ENCODE assay signal across 40 cellular contexts in genomic region chr10:133299738-133300137, GRCh38. TPM values are rescaled to one million over a fixed set of nuclear protein-coding genes. Genes with fewer than 3 reads are reported as not detected.
"Had no signal": no experiment of that assay in that cellular context is flagged by ENCODE, and none has a peak within 500 bp of the region (broad histone marks: within the 10 kb centered on the region; RNA-seq: fewer than 3 reads in every experiment).

No MANE protein-coding gene starts in this region.

- H3K27ac Mint-ChIP-seq: activated B cell treated with CpG ODN at 0.5 μM for 24 hours; activated CD4-positive, alpha-beta memory T cell treated with anti-CD3 and anti-CD28 coated beads for 36 hours; activated CD4-positive, alpha-beta T cell treated with anti-CD3 and anti-CD28 coated beads, Interleukin-2, amount 10 ng/mL, durations not matched to agents 24 days and 14 days; activated CD8-positive, alpha-beta T cell treated with anti-CD3 and anti-CD28 coated beads for 36 hours; activated naive CD4-positive, alpha-beta T cell treated with anti-CD3 and anti-CD28 coated beads for 36 hours; activated naive CD4-positive, alpha-beta T cell treated with anti-CD3 and anti-CD28 coated beads, Interleukin-2, amount 50 U/mL, for 72 hours; activated naive CD8-positive, alpha-beta T cell treated with anti-CD3 and anti-CD28 coated beads for 36 hours; activated T-cell treated with anti-CD3 and anti-CD28 coated beads, Interleukin-2, amount 50 U/mL, for 72 hours; activated T-helper 1 cell treated with anti-CD3 and anti-CD28 coated beads, Interleukin-12 subunit alpha, Interleukin-12 subunit beta, Interleukin-2, Interleukin-4 antibody, amounts not matched to agents 30 ng/mL and 10 ng/mL and 1 ng/mL, durations not matched to agents 14 hours and 24 hours and 36 hours; activated T-helper 17 cell treated with anti-CD3 and anti-CD28 coated beads, Interleukin-2, amount 50 U/mL, for 72 hours; T-helper 1 cell treated with Interleukin-12 subunit alpha and Interleukin-12 subunit beta and Interleukin-4 antibody, amounts not matched to agents 30 μg/mL and 1 μg/mL, for 36 hours; T-helper 2 cell treated with Interferon-gamma antibody and Interleukin-4, amounts not matched to agents 5 μg/mL and 100 μg/mL, for 36 hours had no signal

- H3K9me3 Mint-ChIP-seq: activated B cell treated with CpG ODN at 0.5 μM for 24 hours; activated CD4-positive, alpha-beta memory T cell treated with anti-CD3 and anti-CD28 coated beads for 36 hours; activated CD4-positive, alpha-beta T cell treated with anti-CD3 and anti-CD28 coated beads, Interleukin-2, amount 10 ng/mL, durations not matched to agents 24 days and 14 days; activated CD8-positive, alpha-beta T cell treated with anti-CD3 and anti-CD28 coated beads for 36 hours; activated naive CD4-positive, alpha-beta T cell treated with anti-CD3 and anti-CD28 coated beads for 36 hours; activated naive CD4-positive, alpha-beta T cell treated with anti-CD3 and anti-CD28 coated beads, Interleukin-2, amount 50 U/mL, for 72 hours; activated naive CD8-positive, alpha-beta T cell treated with anti-CD3 and anti-CD28 coated beads for 36 hours; activated T-cell treated with anti-CD3 and anti-CD28 coated beads, Interleukin-2, amount 50 U/mL, for 4 hours; activated T-cell treated with anti-CD3 and anti-CD28 coated beads, Interleukin-2, amount 50 U/mL, for 72 hours; activated T-helper 1 cell treated with anti-CD3 and anti-CD28 coated beads, Interleukin-12 subunit alpha, Interleukin-12 subunit beta, Interleukin-2, Interleukin-4 antibody, amounts not matched to agents 30 ng/mL and 10 ng/mL and 1 ng/mL, durations not matched to agents 14 hours and 24 hours and 36 hours; activated T-helper 17 cell treated with anti-CD3 and anti-CD28 coated beads, Interleukin-2, amount 50 U/mL, for 72 hours; T-helper 1 cell treated with Interleukin-12 subunit alpha and Interleukin-12 subunit beta and Interleukin-4 antibody, amounts not matched to agents 30 μg/mL and 1 μg/mL, for 36 hours; T-helper 2 cell treated with Interferon-gamma antibody and Interleukin-4, amounts not matched to agents 5 μg/mL and 100 μg/mL, for 36 hours had no signal

- ATAC-seq: activated CD8-positive, alpha-beta T cell treated with anti-CD3 and anti-CD28 coated beads for 36 hours; activated naive CD4-positive, alpha-beta T cell treated with anti-CD3 and anti-CD28 coated beads, Interleukin-2, amount 50 U/mL, for 72 hours; activated T-cell treated with anti-CD3 and anti-CD28 coated beads, Interleukin-2, amount 50 U/mL, for 4 hours; activated T-cell treated with anti-CD3 and anti-CD28 coated beads, Interleukin-2, amount 50 U/mL, for 72 hours; activated T-helper 17 cell treated with anti-CD3 and anti-CD28 coated beads, Interleukin-2, amount 50 U/mL, for 72 hours; body of pancreas had no signal

- FAIRE-seq: astrocyte, TTC549 had no signal

- H3K4me1 ChIP-seq: breast epithelium had no signal

- H3K4me3 Mint-ChIP-seq: activated B cell treated with CpG ODN at 0.5 μM for 24 hours; activated CD4-positive, alpha-beta memory T cell treated with anti-CD3 and anti-CD28 coated beads for 36 hours; activated CD4-positive, alpha-beta T cell treated with anti-CD3 and anti-CD28 coated beads, Interleukin-2, amount 10 ng/mL, durations not matched to agents 24 days and 14 days; activated CD8-positive, alpha-beta T cell treated with anti-CD3 and anti-CD28 coated beads for 36 hours; activated naive CD4-positive, alpha-beta T cell treated with anti-CD3 and anti-CD28 coated beads for 36 hours; activated naive CD8-positive, alpha-beta T cell treated with anti-CD3 and anti-CD28 coated beads for 36 hours; activated T-cell treated with anti-CD3 and anti-CD28 coated beads, Interleukin-2, amount 50 U/mL, for 4 hours; activated T-cell treated with anti-CD3 and anti-CD28 coated beads, Interleukin-2, amount 50 U/mL, for 72 hours; activated T-helper 1 cell treated with anti-CD3 and anti-CD28 coated beads, Interleukin-12 subunit alpha, Interleukin-12 subunit beta, Interleukin-2, Interleukin-4 antibody, amounts not matched to agents 30 ng/mL and 10 ng/mL and 1 ng/mL, durations not matched to agents 14 hours and 24 hours and 36 hours; activated T-helper 17 cell treated with anti-CD3 and anti-CD28 coated beads, Interleukin-2, amount 50 U/mL, for 72 hours; T-helper 1 cell treated with Interleukin-12 subunit alpha and Interleukin-12 subunit beta and Interleukin-4 antibody, amounts not matched to agents 30 μg/mL and 1 μg/mL, for 36 hours; T-helper 2 cell treated with Interferon-gamma antibody and Interleukin-4, amounts not matched to agents 5 μg/mL and 100 μg/mL, for 36 hours had no signal

- H3K27me3 Mint-ChIP-seq: activated B cell treated with CpG ODN at 0.5 μM for 24 hours; activated CD4-positive, alpha-beta memory T cell treated with anti-CD3 and anti-CD28 coated beads for 36 hours; activated CD4-positive, alpha-beta T cell treated with anti-CD3 and anti-CD28 coated beads, Interleukin-2, amount 10 ng/mL, durations not matched to agents 24 days and 14 days; activated CD8-positive, alpha-beta T cell treated with anti-CD3 and anti-CD28 coated beads for 36 hours; activated naive CD8-positive, alpha-beta T cell treated with anti-CD3 and anti-CD28 coated beads for 36 hours; activated T-helper 17 cell treated with anti-CD3 and anti-CD28 coated beads, Interleukin-2, amount 50 U/mL, for 72 hours had no signal

- H3K4me3 ChIP-seq: adrenal gland, body of pancreas, breast epithelium had no signal

- H3K27me3 ChIP-seq: adrenal gland, body of pancreas, brain microvascular endothelial cell, breast epithelium had no signal

- H3K9me3 ChIP-seq: adrenal gland, body of pancreas, breast epithelium had no signal

- DNase-seq: activated B cell treated with CpG ODN at 0.5 μM for 24 hours; activated CD4-positive, alpha-beta memory T cell treated with anti-CD3 and anti-CD28 coated beads for 36 hours; activated CD4-positive, alpha-beta T cell treated with anti-CD3 and anti-CD28 coated beads for 4 hours; activated CD4-positive, alpha-beta T cell treated with anti-CD3 and anti-CD28 coated beads, Interleukin-2, amount 10 ng/mL, durations not matched to agents 24 days and 14 days; activated CD4-positive, alpha-beta T cell treated with anti-CD3 and anti-CD28 coated beads, Interleukin-2, amount 50 U/mL, for 1 hour; activated CD4-positive, alpha-beta T cell treated with anti-CD3 and anti-CD28 coated beads, Interleukin-2, amount 50 U/mL, for 4 hours; activated CD4-positive, CD25-positive, alpha-beta regulatory T cell treated with anti-CD3 and anti-CD28 coated beads, Interleukin-2, amount 50 U/mL, for 72 hours; activated CD8-positive, alpha-beta memory T cell treated with anti-CD3 and anti-CD28 coated beads, Interleukin-2, amount 50 U/mL, for 4 hours; activated CD8-positive, alpha-beta T cell treated with anti-CD3 and anti-CD28 coated beads for 36 hours; activated effector memory CD4-positive, alpha-beta T cell treated with anti-CD3 and anti-CD28 coated beads, Interleukin-2, amount 50 U/mL, for 16 hours; activated gamma-delta T cell treated with Interleukin-2 at 50 U/mL for 16 hours; activated naive CD4-positive, alpha-beta T cell; activated naive CD4-positive, alpha-beta T cell treated with anti-CD3 and anti-CD28 coated beads for 36 hours; activated naive CD4-positive, alpha-beta T cell treated with anti-CD3 and anti-CD28 coated beads, Interleukin-2, amount 50 U/mL, for 16 hours; activated naive CD8-positive, alpha-beta T cell treated with anti-CD3 and anti-CD28 coated beads for 36 hours; activated T-cell treated with anti-CD3 and anti-CD28 coated beads for 4 hours; activated T-cell treated with anti-CD3 and anti-CD28 coated beads, Interleukin-2, amount 50 U/mL, for 1 hour; activated T-cell treated with anti-CD3 and anti-CD28 coated beads, Interleukin-2, amount 50 U/mL, for 4 hours; activated T-cell treated with anti-CD3 and anti-CD28 coated beads, Interleukin-2, amount 50 U/mL, for 72 hours; adrenal gland; amniotic stem cell; aorta; body of pancreas; brain microvascular endothelial cell; central memory CD4-positive, alpha-beta T cell; T-helper 1 cell; T-helper 2 cell; T-helper 9 cell had no signal

- H3K27ac ChIP-seq: adrenal gland, body of pancreas, brain microvascular endothelial cell, breast epithelium, VCaP had no signal

RNA-seq across cellular contexts. Expression of gene CALY, which starts 37.0 kb away (rescaled TPM):
- total RNA-seq: activated B cell treated with CpG ODN at 0.5 μM for 24 hours; activated CD4-positive, alpha-beta memory T cell treated with anti-CD3 and anti-CD28 coated beads for 36 hours; activated CD4-positive, alpha-beta T cell treated with anti-CD3 and anti-CD28 coated beads, Interleukin-2, amount 10 ng/mL, durations not matched to agents 24 days and 14 days; activated CD8-positive, alpha-beta memory T cell treated with anti-CD3 and anti-CD28 coated beads for 36 hours; activated CD8-positive, alpha-beta T cell treated with anti-CD3 and anti-CD28 coated beads for 36 hours; activated naive CD4-positive, alpha-beta T cell treated with anti-CD3 and anti-CD28 coated beads for 36 hours; activated naive CD4-positive, alpha-beta T cell treated with anti-CD3 and anti-CD28 coated beads, Interleukin-2, amount 50 U/mL, for 72 hours; activated naive CD8-positive, alpha-beta T cell treated with anti-CD3 and anti-CD28 coated beads for 36 hours; activated T-cell treated with anti-CD3 and anti-CD28 coated beads, Interleukin-2, amount 50 U/mL, for 4 hours; activated T-helper 1 cell treated with anti-CD3 and anti-CD28 coated beads, Interleukin-12 subunit alpha, Interleukin-12 subunit beta, Interleukin-2, Interleukin-4 antibody, amounts not matched to agents 30 ng/mL and 10 ng/mL and 1 ng/mL, durations not matched to agents 14 hours and 24 hours and 36 hours; activated T-helper 17 cell treated with anti-CD3 and anti-CD28 coated beads, Interleukin-2, amount 50 U/mL, for 72 hours; aorta; cardiac septum had no signal
- polyA plus RNA-seq: aorta had no signal

RNA-seq across cellular contexts. Expression of gene PRAP1, which starts 47.4 kb away (rescaled TPM):
- total RNA-seq: activated B cell treated with CpG ODN at 0.5 μM for 24 hours; activated CD4-positive, alpha-beta memory T cell treated with anti-CD3 and anti-CD28 coated beads for 36 hours; activated CD4-positive, alpha-beta T cell treated with anti-CD3 and anti-CD28 coated beads, Interleukin-2, amount 10 ng/mL, durations not matched to agents 24 days and 14 days; activated CD8-positive, alpha-beta memory T cell treated with anti-CD3 and anti-CD28 coated beads for 36 hours; activated CD8-positive, alpha-beta T cell treated with anti-CD3 and anti-CD28 coated beads for 36 hours; activated naive CD4-positive, alpha-beta T cell treated with anti-CD3 and anti-CD28 coated beads for 36 hours; activated naive CD4-positive, alpha-beta T cell treated with anti-CD3 and anti-CD28 coated beads, Interleukin-2, amount 50 U/mL, for 72 hours; activated naive CD8-positive, alpha-beta T cell treated with anti-CD3 and anti-CD28 coated beads for 36 hours; activated T-cell treated with anti-CD3 and anti-CD28 coated beads, Interleukin-2, amount 50 U/mL, for 4 hours; activated T-cell treated with anti-CD3 and anti-CD28 coated beads, Interleukin-2, amount 50 U/mL, for 72 hours; activated T-helper 1 cell treated with anti-CD3 and anti-CD28 coated beads, Interleukin-12 subunit alpha, Interleukin-12 subunit beta, Interleukin-2, Interleukin-4 antibody, amounts not matched to agents 30 ng/mL and 10 ng/mL and 1 ng/mL, durations not matched to agents 14 hours and 24 hours and 36 hours; activated T-helper 17 cell treated with anti-CD3 and anti-CD28 coated beads, Interleukin-2, amount 50 U/mL, for 72 hours; aorta; astrocyte; breast epithelium; cardiac septum; cerebellum had no signal
